ENCODE assay signal across 1 cellular context in the genomic region with DNA sequence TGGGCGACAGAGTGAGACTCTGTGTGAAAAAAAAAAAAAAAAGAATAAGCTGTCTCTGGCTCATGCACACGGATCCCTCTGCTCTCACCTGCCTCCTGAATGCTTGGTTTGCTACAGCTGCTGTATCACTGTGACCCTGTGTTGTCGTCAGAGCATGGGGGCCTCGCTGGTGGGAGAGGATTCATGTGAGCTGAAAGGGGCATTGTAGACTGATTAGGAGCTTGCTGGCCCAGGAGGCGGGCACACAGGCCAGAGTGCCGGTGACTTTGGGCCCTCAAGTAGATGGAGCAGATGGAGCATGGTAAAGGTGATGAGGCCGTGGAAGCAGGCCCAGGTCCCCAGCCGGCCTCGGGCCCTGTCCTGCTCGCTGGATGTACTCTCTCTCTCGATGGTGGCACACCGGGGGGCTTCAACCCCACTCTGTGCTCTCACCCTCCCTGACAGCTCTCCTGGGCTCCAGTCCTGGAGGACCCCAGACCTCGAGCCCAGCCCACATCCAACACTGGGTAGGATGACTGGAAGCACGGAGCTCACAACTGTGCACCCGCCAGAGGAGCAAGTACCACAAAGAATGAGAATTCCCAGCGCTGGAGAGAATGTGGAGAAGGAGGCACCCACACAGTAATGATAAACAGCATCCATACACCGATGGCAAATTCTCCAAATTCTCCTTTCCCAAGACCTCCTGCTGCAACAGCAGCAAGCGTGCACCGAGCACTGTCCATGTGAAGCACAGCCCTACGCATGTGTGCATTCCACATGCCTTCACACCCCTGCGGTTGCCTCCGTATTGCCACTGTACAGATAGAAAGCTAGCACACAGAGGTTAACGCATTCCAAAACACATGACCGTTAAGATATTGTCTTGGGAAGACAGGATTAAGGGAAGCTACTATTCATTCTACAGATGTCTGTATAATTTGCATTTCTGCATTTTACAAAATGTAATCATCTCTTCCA.
TF ChIP-seq lines count a peak whose summit lies in the region.

No MANE protein-coding gene starts in this region.

TF ChIP-seq in SK-N-SH, 30 proteins besides CTCF, POLR2A, EP300 and RAD21 (continued from another document):
- TF ChIP-seq, protein P1, sequence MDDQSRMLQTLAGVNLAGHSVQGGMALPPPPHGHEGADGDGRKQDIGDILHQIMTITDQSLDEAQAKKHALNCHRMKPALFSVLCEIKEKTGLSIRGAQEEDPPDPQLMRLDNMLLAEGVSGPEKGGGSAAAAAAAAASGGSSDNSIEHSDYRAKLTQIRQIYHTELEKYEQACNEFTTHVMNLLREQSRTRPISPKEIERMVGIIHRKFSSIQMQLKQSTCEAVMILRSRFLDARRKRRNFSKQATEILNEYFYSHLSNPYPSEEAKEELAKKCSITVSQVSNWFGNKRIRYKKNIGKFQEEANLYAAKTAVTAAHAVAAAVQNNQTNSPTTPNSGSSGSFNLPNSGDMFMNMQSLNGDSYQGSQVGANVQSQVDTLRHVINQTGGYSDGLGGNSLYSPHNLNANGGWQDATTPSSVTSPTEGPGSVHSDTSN (IDR thresholded peaks at IDR 0.05): no peak
- TF ChIP-seq TAF1 (IDR thresholded peaks at IDR 0.05; ENCODE audit: borderline replicate concordance, low read depth, low read length) (no peak), SIN3A (IDR thresholded peaks at IDR 0.05; ENCODE audit: borderline replicate concordance, low read depth, low read length) (no peak), GABPA (IDR thresholded peaks at IDR 0.05; ENCODE audit: low read depth) (no peak), TCF12 (IDR thresholded peaks at IDR 0.05) (no peak), NRF1 (IDR thresholded peaks at IDR 0.05; ENCODE audit: low read depth, low read length) (no peak)
- TF ChIP-seq, protein P2, sequence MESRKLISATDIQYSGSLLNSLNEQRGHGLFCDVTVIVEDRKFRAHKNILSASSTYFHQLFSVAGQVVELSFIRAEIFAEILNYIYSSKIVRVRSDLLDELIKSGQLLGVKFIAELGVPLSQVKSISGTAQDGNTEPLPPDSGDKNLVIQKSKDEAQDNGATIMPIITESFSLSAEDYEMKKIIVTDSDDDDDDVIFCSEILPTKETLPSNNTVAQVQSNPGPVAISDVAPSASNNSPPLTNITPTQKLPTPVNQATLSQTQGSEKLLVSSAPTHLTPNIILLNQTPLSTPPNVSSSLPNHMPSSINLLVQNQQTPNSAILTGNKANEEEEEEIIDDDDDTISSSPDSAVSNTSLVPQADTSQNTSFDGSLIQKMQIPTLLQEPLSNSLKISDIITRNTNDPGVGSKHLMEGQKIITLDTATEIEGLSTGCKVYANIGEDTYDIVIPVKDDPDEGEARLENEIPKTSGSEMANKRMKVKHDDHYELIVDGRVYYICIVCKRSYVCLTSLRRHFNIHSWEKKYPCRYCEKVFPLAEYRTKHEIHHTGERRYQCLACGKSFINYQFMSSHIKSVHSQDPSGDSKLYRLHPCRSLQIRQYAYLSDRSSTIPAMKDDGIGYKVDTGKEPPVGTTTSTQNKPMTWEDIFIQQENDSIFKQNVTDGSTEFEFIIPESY (IDR thresholded peaks at IDR 0.05; ENCODE audit: borderline replicate concordance, low read depth): no peak
